1 cellular context compared by ENCODE assay signal in the genomic region with DNA sequence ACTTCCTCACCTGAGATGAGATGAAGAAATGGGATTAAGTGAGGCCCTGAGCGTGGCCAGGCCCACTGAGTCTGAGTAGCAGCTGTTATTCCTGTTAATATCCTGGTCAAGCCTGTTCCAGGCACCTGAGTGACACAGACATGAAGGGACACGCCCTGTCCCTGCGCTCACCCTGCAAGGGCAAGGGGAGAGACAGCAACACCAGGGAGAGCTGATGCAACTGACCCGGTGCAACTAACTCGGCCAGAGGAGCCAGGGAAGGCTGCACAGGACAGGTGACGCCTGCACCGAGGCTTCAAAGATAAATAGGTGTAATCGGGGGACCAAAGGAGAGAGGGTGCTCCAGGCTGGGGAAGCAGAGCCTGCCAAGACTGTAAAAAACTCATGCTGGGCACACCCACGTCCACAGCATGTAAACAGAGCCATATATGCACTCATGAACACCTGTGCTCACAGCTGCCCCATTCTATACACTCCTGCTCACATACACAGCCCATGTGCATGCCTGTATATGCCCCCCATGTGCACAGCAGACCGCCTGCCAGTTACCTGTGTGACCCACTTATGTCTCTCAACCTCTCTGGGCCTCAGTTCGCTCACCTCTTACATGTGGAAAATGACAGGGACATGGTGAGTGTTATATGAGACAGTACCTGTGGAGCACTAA.
TF ChIP-seq lines count a peak whose summit lies in the region.

No MANE protein-coding gene starts in this region.

TF ChIP-seq in H1, 55 proteins besides CTCF, POLR2A, EP300 and RAD21:
- TF ChIP-seq SIX5 (IDR thresholded peaks at IDR 0.05; ENCODE audit: low read depth, low read length): no peak
- no peak for TF ChIP-seq GABPA (IDR thresholded peaks at IDR 0.05; ENCODE audit: borderline replicate concordance, insufficient read depth, low read length)
- TF ChIP-seq SP2 (IDR thresholded peaks at IDR 0.05; ENCODE audit: low read length): no peak
- no peak for TF ChIP-seq TEAD4 (IDR thresholded peaks at IDR 0.05; ENCODE audit: low read depth, low read length)
- no peak for TF ChIP-seq BCL11A (IDR thresholded peaks at IDR 0.05; ENCODE audit: low read depth in 2 of 2, low read length in 2 of 2)
- TF ChIP-seq TAF1 (IDR thresholded peaks at IDR 0.05; ENCODE audit: low read depth, low read length): no peak
- TF ChIP-seq SP4 (IDR thresholded peaks at IDR 0.05; ENCODE audit: low read length): no peak
- no peak for TF ChIP-seq NRF1 (IDR thresholded peaks at IDR 0.05; ENCODE audit: low read depth, low read length)
TF ChIP-seq in H1: peak in this region for 0.
